26 cellular contexts compared by ENCODE assay signal in the genomic region with DNA sequence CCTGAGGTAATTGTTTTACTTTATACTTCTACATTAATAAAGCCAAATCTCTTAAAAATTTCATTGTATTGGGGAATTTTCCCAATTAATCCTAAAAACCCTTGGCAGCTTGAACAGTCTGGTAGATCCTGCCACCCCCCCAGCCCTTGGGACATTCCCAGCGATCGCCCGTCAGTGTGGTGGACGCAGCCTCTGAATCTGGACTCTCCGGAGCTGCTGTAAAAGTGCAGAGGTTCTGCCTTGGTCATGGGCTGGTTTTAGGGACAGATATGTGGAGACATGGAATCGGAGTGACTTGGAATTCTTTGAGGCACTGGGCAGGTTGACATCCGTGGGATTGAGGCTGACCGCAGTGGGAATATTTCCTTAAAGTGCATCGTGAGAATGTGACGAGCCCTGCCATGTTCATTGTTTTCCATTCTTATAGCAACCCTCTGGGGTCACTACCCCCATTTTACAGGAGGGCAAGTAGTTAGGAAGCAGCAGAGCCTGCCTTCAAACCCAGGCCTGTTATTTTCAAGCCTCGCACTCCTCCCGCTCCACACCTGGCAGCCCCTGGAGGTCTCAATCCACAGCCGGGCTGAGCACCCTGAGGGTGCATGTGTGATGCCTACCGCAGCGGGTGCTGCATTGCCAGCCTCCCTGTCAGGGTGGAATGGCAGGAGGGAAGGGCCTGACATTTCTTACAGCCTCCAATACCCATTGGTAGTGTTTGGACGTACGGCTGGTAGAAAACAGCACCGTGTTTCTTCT. TPM values are rescaled to one million over a fixed set of nuclear protein-coding genes. Genes with fewer than 3 reads are reported as not detected.
DNase-seq lines count a peak whose midpoint lies in the region; ATAC-seq, FAIRE-seq and TF ChIP-seq lines count a peak whose summit lies in the region.
"Had no signal": no experiment of that assay in that cellular context is flagged by ENCODE, and none has a peak within 500 bp of the region (broad histone marks: within the 10 kb centered on the region; RNA-seq: fewer than 3 reads in every experiment).

No MANE protein-coding gene starts in this region.

- no peaks in the 10 kb centered on the region for H3K9me3 Mint-ChIP-seq in neural progenitor cell
- H3K9me3 Mint-ChIP-seq: CD4-positive, alpha-beta memory T cell; H9 had no signal

- no peaks in the 10 kb centered on the region for H3K79me2 ChIP-seq in K562 (ENCODE audit: control insufficient read depth, insufficient read depth, low read length)
- no peaks in the 10 kb centered on the region for H3K79me2 ChIP-seq in neural progenitor cell (ENCODE audit: low read depth)

- no peak overlapping the region for H3K4me3 ChIP-seq in K562
- H3K4me3 ChIP-seq in neural progenitor cell: no peak overlapping the region
- no peak overlapping the region for H3K4me3 ChIP-seq in vagina
- H3K4me3 ChIP-seq: PC-9, SJCRH30 had no signal

- H4K20me1 ChIP-seq in K562 (replicated peaks; ENCODE audit: control insufficient read depth, insufficient read depth, low read length) (no peaks in the 10 kb centered on the region), neural progenitor cell (ENCODE audit: low read depth) (no peaks in the 10 kb centered on the region)

- H3K27ac ChIP-seq in K562 (ENCODE audit: extremely low read depth, low read depth, low read length): peak overlapping the region; percentile 72
- H3K27ac ChIP-seq in neural progenitor cell: no peak overlapping the region
- peak overlapping the region; percentile 76 for H3K27ac ChIP-seq in vagina
- H3K27ac ChIP-seq: PC-9, SJCRH30 had no signal

- H3K27me3 Mint-ChIP-seq in neural progenitor cell (ENCODE audit: insufficient read depth, low read depth): peaks cover 17% of the 10 kb centered on the region

- FAIRE-seq in K562 (lab: Jason Lieb, UNC): no peak
- FAIRE-seq: HTR-8/SVneo had no signal

- CTCF ChIA-PET in K562 (lab: Yijun Ruan, JAX; ENCODE audit: low intra/inter-chr PET ratio): no interaction called here

- TF ChIP-seq RAD21 in K562 (CRISPR knock-in tag; conservative IDR thresholded peaks at IDR 0.05 in 1 of 2, IDR thresholded peaks at IDR 0.05 in 1 of 2): no peak

- no peak for TF ChIP-seq EP300 in K562 (IDR thresholded peaks at IDR 0.05; ENCODE audit: low read length)

- no peaks in the 10 kb centered on the region for H3K36me3 ChIP-seq in K562 (ENCODE audit: control insufficient read depth, insufficient read depth, low read length)
- H3K36me3 ChIP-seq in neural progenitor cell: no peaks in the 10 kb centered on the region
- H3K36me3 ChIP-seq in vagina: no peaks in the 10 kb centered on the region
- H3K36me3 ChIP-seq: SJCRH30 had no signal

- no peaks in the 10 kb centered on the region for H3K9me3 ChIP-seq in K562 (replicated peaks; ENCODE audit: control insufficient read depth, insufficient read depth, low read depth, low read length)
- H3K9me3 ChIP-seq in neural progenitor cell (ENCODE audit: low read depth): no peaks in the 10 kb centered on the region
- H3K9me3 ChIP-seq in vagina: no peaks in the 10 kb centered on the region
- H3K9me3 ChIP-seq: SJCRH30 had no signal

- no peak overlapping the region for H3K4me3 Mint-ChIP-seq in neural progenitor cell
- H3K4me3 Mint-ChIP-seq: CD4-positive, alpha-beta memory T cell; H9 had no signal

- intact Hi-C loops in K562 (cut with micrococcal nuclease): no loop called here
- intact Hi-C loops in vagina (cut with DNase I): loop anchor here (10.0 kb wide), 1 partner anchor 61 kb away; no protein-coding TSS in a partner anchor

- peak overlapping the region; percentile 64 to 89 for H3K9ac ChIP-seq in K562 (ENCODE audit: insufficient read depth in 1 of 2, low read depth in 2 of 2, low read length in 2 of 2)
- H3K9ac ChIP-seq in neural progenitor cell: no peak overlapping the region

- no peak overlapping the region for H3K27ac Mint-ChIP-seq in neural progenitor cell
- H3K27ac Mint-ChIP-seq: CD4-positive, alpha-beta memory T cell had no signal

- H3F3A ChIP-seq in neural progenitor cell (ENCODE audit: low read depth): peaks cover 9% of the 10 kb centered on the region

- WGBS in K562 (ENCODE audit: insufficient coverage, low coverage, missing lambda C conversion rate): 74% methylated on average over 18 of the region's 18 CpGs

- H3K27me3 ChIP-seq in K562 (ENCODE audit: control insufficient read depth in 2 of 2, insufficient read depth in 2 of 2, low read length in 2 of 2) (peaks cover 0 to under 1% of the 10 kb centered on the region in 2 experiments; a peak in 1 of 5 replicates), neural progenitor cell (peaks cover 21% of the 10 kb centered on the region), vagina (no peaks in the 10 kb centered on the region)
- H3K27me3 ChIP-seq: SJCRH30 had no signal

- peak; percentile 5 for ATAC-seq in K562
- ATAC-seq: Right ventricle myocardium inferior, SK-N-SH treated with all-trans-retinoic acid at 6 μM for 48 hours had no signal

- TF ChIP-seq POLR2A in K562 (conservative IDR thresholded peaks at IDR 0.05): no peak
- no peak for TF ChIP-seq POLR2A in vagina (IDR thresholded peaks at IDR 0.05)

- POLR2A ChIA-PET in K562 (lab: Yijun Ruan, JAX): interaction anchor here (1.0 to 2.0 kb wide), 2 partner anchors 9 kb away, joined by 3 to 10 read pairs; no protein-coding TSS in a partner anchor

- H2AFZ ChIP-seq in K562 (ENCODE audit: low read depth, low read length) (peak overlapping the region; percentile 74), neural progenitor cell (replicated peaks) (peak overlapping the region; percentile 8)
- H2AFZ ChIP-seq: PC-9 had no signal

- DNase-seq in ELF-1 (ENCODE audit: low read depth, low spot score): peak; percentile 17
- peak in 1 of 4 experiments; percentile 16 for DNase-seq in K562 (ENCODE audit: extremely low read depth in 1 of 4, low spot score in 3 of 4)
- DNase-seq in neural progenitor cell (ENCODE audit: low spot score): no peak
- peak in 1 of 2 donors; percentile 90 for DNase-seq in vagina (ENCODE audit: extremely low spot score in 2 of 2)
- DNase-seq in NCI-H510A (lab: John Stamatoyannopoulos, UW): no peak
- DNase-seq in NCI-H510A treated with DMSO at 0.1 percent for 48 hours (lab: John Stamatoyannopoulos, UW): no peak
- DNase-seq in OCI-M2 (lab: John Stamatoyannopoulos, UW; ENCODE audit: unreplicated experiment): no peak
- DNase-seq: C1 segment of cervical spinal cord; Calu3; CD4-positive, alpha-beta memory T cell; DMS79 treated with DMSO at 0.1 percent for 48 hours; H9; MV-4-11; NCI-H1105 treated with DMSO at 0.1 percent for 48 hours; NCI-H146; NCI-H1930; NCI-H2107; NCI-H526; NCI-H82; NK-92 treated with Interleukin-12 subunit alpha and Interleukin-12 subunit beta, amount 100 ng/mL, for 24 hours; PC-9 had no signal

- H3K4me1 Mint-ChIP-seq in neural progenitor cell: peaks cover 17% of the 10 kb centered on the region

- no peaks in the 10 kb centered on the region for H3K9me1 ChIP-seq in K562 (ENCODE audit: control insufficient read depth, insufficient read depth, low read length)

- no peak for TF ChIP-seq CTCF in K562 (IDR thresholded peaks at IDR 0.05 in 2 of 3, conservative IDR thresholded peaks at IDR 0.05 in 1 of 3; ENCODE audit: insufficient read depth in 2 of 3, low read depth in 1 of 3, low read length in 3 of 3)
- no peak for TF ChIP-seq CTCF in neural progenitor cell (IDR thresholded peaks at IDR 0.05)
- TF ChIP-seq CTCF in vagina (IDR thresholded peaks at IDR 0.05): no peak

- no TSS peak for BruUV-seq in K562 (replicated peaks; lab: Mats Ljungman, UMichigan)

- peak overlapping the region; percentile 75 for H3K4me2 ChIP-seq in K562 (ENCODE audit: insufficient read depth, low read length)
- H3K4me2 ChIP-seq in neural progenitor cell: peak overlapping the region; percentile 11
- H3K4me2 ChIP-seq: PC-9 had no signal

- H3K4me1 ChIP-seq in K562 (replicated peaks in 1 of 2; ENCODE audit: control insufficient read depth in 2 of 2, insufficient read depth in 2 of 2, low read length in 2 of 2): peaks cover 55 to 71% of the 10 kb centered on the region in 2 experiments
- peaks cover 25% of the 10 kb centered on the region for H3K4me1 ChIP-seq in neural progenitor cell
- H3K4me1 ChIP-seq in vagina: peaks cover 36% of the 10 kb centered on the region

- in situ Hi-C loops in K562 (cut with MboI): no loop called here

- H3K36me3 Mint-ChIP-seq in neural progenitor cell: no peaks in the 10 kb centered on the region
- H3K36me3 Mint-ChIP-seq: CD4-positive, alpha-beta memory T cell had no signal

TF ChIP-seq in K562, 482 proteins besides CTCF, POLR2A, EP300 and RAD21 (continues in another document):
- TF ChIP-seq STAT5B (CRISPR knock-in tag; IDR thresholded peaks at IDR 0.05) (no peak), NRF1 (conservative IDR thresholded peaks at IDR 0.05 in 1 of 2, IDR thresholded peaks at IDR 0.05 in 1 of 2) (no peak), ZNF354B (CRISPR knock-in tag; IDR thresholded peaks at IDR 0.05) (no peak), CBX3 (IDR thresholded peaks at IDR 0.05; ENCODE audit: borderline replicate concordance in 1 of 2, low read length in 2 of 2) (peak in 1 of 2 experiments; percentile 10; a peak in 1 of 3 replicates), GTF2A2 (tag; IDR thresholded peaks at IDR 0.05) (0 out of 2 replicates have a peak, but pooled peaks have one; percentile 29)
- TF ChIP-seq, protein P1, sequence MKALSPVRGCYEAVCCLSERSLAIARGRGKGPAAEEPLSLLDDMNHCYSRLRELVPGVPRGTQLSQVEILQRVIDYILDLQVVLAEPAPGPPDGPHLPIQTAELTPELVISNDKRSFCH (CRISPR knock-in tag; IDR thresholded peaks at IDR 0.05): no peak
- TF ChIP-seq, protein P1 (tag; IDR thresholded peaks at IDR 0.05): peak; percentile 72

RNA-seq across cellular contexts. Expression of a gene that starts 6.5 kb away (rescaled TPM):
- 0.76 and 1.1 TPM in 2 replicates for total RNA-seq in K562 (2011; cell fraction: chromatin; rRNA removed; ENCODE audit: low replicate concordance)
- 0.79 and 0.83 TPM in 2 replicates for total RNA-seq in K562 (2011; cell fraction: nucleolus; rRNA removed)
- 0.69 and 0.88 TPM in 2 replicates for total RNA-seq in K562 (2011; cell fraction: nucleoplasm; rRNA removed)
- 0.32 and 0.37 TPM in 2 replicates for total RNA-seq in K562 (2014; rRNA removed)
- 0.11 and 0.16 TPM in 2 replicates for total RNA-seq in K562 (2014; rRNA removed; fragmentation: Illumina TruSeq; extraction: Trizol)
- 0.07 and 0.11 TPM in 2 replicates for total RNA-seq in K562 (2015; rRNA removed; fragmentation: Illumina TruSeq; extraction: Trizol)
- 0.34 and 0.40 TPM in 2 replicates for total RNA-seq in K562 (2021)
- 0.25 and 0.35 TPM in 2 replicates for polyA plus RNA-seq in K562 (2011; rRNA removed)
- 0.44 and 0.69 TPM in 2 replicates for polyA plus RNA-seq in K562 (2011; cell fraction: cytosol; rRNA removed)
- 0.43 and 0.48 TPM in 2 replicates for polyA plus RNA-seq in K562 (2011; cell fraction: nucleus; rRNA removed)
- polyA plus RNA-seq in K562 (2012): 0.21 and 0.26 TPM in 2 replicates
- polyA plus RNA-seq in K562 (2014; fragmentation: Illumina TruSeq; extraction: Trizol): 0.19 and 0.24 TPM in 2 replicates
- under 1 TPM; 0.01 to 0.03 TPM for polyA plus RNA-seq in K562 (2014; fragmentation: Nextera tagmentation; extraction: Ambion mirVana)
- 0.20 and 0.40 TPM in 2 replicates for polyA plus RNA-seq in K562 (2014; rRNA removed)
- 0.63 and 1.0 TPM in 2 replicates for polyA minus RNA-seq in K562 (2011; rRNA and poly(A)+ RNA removed)
- 0.38 and 0.91 TPM in 2 replicates for polyA minus RNA-seq in K562 (2011; cell fraction: cytosol; rRNA and poly(A)+ RNA removed)
- 0.13 and 0.78 TPM in 2 replicates for polyA minus RNA-seq in K562 (2011; cell fraction: nucleus; rRNA and poly(A)+ RNA removed)
- total RNA-seq in neural progenitor cell (ENCODE audit: low replicate concordance): 2.2 and 10.7 TPM in 2 replicates
- 26.8 TPM for total RNA-seq in vagina
- total RNA-seq: MCF 10A had no signal
